Comparison of ENCODE assay signal across 26 cellular contexts in genomic region chr19:10713317-10713716, GRCh38. TPM values are rescaled to one million over a fixed set of nuclear protein-coding genes. Genes with fewer than 3 reads are reported as not detected.
DNase-seq lines count a peak whose midpoint lies in the region; ATAC-seq lines count a peak whose summit lies in the region.
"Had no signal": no experiment of that assay in that cellular context is flagged by ENCODE, and none has a peak within 500 bp of the region (broad histone marks: within the 10 kb centered on the region; RNA-seq: fewer than 3 reads in every experiment).

No MANE protein-coding gene starts in this region.

- peaks cover 0 to 43% (median 27%) of the 10 kb centered on the region in 11 experiments; a peak in 15 of 22 replicates for H3K36me3 ChIP-seq in BLaER1 treated with 17β-estradiol and CSF1 and Interleukin-3, amounts not matched to agents 10 nM and 100 nM
- peaks cover 0 to 6% of the 10 kb centered on the region in 2 donors for H3K36me3 ChIP-seq in mucosa of rectum (ENCODE audit: control insufficient read depth in 2 of 2, insufficient read depth in 2 of 2, low read length in 2 of 2)

- no peak for ATAC-seq in HG03432 (IDR thresholded peaks at IDR 0.05; ENCODE audit: unreplicated experiment)
- no peak for ATAC-seq in GM19463 (IDR thresholded peaks at IDR 0.05; ENCODE audit: unreplicated experiment)
- no peak for ATAC-seq in activated T-cell treated with anti-CD3 and anti-CD28 coated beads, Interleukin-2, amount 50 U/mL, for 4 hours
- ATAC-seq: activated T-cell treated with anti-CD3 and anti-CD28 coated beads, Interleukin-2, amount 50 U/mL, for 72 hours; HCT116; HepG2; Panc1; stimulated activated memory B cell treated with anti-CD40 and anti-IgM and Interleukin-4, amounts not matched to agents 10 μg/mL and 1 μg/mL and 100 μg/mL, for 72 hours had no signal

- no peak overlapping the region for H3K4me3 Mint-ChIP-seq in activated T-cell treated with anti-CD3 and anti-CD28 coated beads, Interleukin-2, amount 50 U/mL, for 4 hours
- H3K4me3 Mint-ChIP-seq: activated naive CD8-positive, alpha-beta T cell; activated T-cell treated with anti-CD3 and anti-CD28 coated beads, Interleukin-2, amount 50 U/mL, for 72 hours; CD8-positive, alpha-beta memory T cell; memory B cell; nephron; stimulated activated memory B cell treated with anti-CD40 and anti-IgM and Interleukin-4, amounts not matched to agents 10 μg/mL and 1 μg/mL and 100 μg/mL, for 72 hours had no signal

- DNase-seq in DMS153 (lab: John Stamatoyannopoulos, UW) (peak; percentile 56), UCSD-AML1 (lab: John Stamatoyannopoulos, UW; ENCODE audit: unreplicated experiment) (peak; percentile 27), foreskin melanocyte (no peak)
- no peak for DNase-seq in activated T-cell treated with anti-CD3 and anti-CD28 coated beads, Interleukin-2, amount 50 U/mL, for 4 hours
- DNase-seq: activated CD8-positive, alpha-beta memory T cell treated with anti-CD3 and anti-CD28 coated beads for 24 hours; activated T-cell treated with anti-CD3 and anti-CD28 coated beads, Interleukin-2, amount 50 U/mL, for 72 hours; CD8-positive, alpha-beta memory T cell; effector CD8-positive, alpha-beta T cell; NCI-H1105 treated with DMSO at 0.1 percent for 48 hours; NCI-H226; posterior cingulate gyrus; T-helper 2 cell had no signal

- peaks cover 14 to 41% (median 30%) of the 10 kb centered on the region in 10 experiments for H3K4me1 ChIP-seq in BLaER1 treated with 17β-estradiol and CSF1 and Interleukin-3, amounts not matched to agents 10 nM and 100 nM
- peaks cover 7 to 24% of the 10 kb centered on the region in 2 donors for H3K4me1 ChIP-seq in mucosa of rectum (ENCODE audit: control insufficient read depth in 2 of 2, insufficient read depth in 2 of 2, low read length in 2 of 2)

- H3K9me3 Mint-ChIP-seq in activated T-cell treated with anti-CD3 and anti-CD28 coated beads, Interleukin-2, amount 50 U/mL, for 4 hours: no peaks in the 10 kb centered on the region
- H3K9me3 Mint-ChIP-seq: activated T-cell treated with anti-CD3 and anti-CD28 coated beads, Interleukin-2, amount 50 U/mL, for 72 hours; CD8-positive, alpha-beta memory T cell; memory B cell; nephron; stimulated activated memory B cell treated with anti-CD40 and anti-IgM and Interleukin-4, amounts not matched to agents 10 μg/mL and 1 μg/mL and 100 μg/mL, for 72 hours had no signal

- H3K4me2 ChIP-seq in BLaER1 treated with 17β-estradiol and CSF1 and Interleukin-3, amounts not matched to agents 10 nM and 100 nM: peak overlapping the region; percentile 37 to 61 (median 48); a peak in 19 of 22 replicates

- H3K27me3 ChIP-seq in BLaER1 treated with 17β-estradiol and CSF1 and Interleukin-3, amounts not matched to agents 10 nM and 100 nM: no peaks in the 10 kb centered on the region
- H3K27me3 ChIP-seq in mucosa of rectum (ENCODE audit: control insufficient read depth in 2 of 2, insufficient read depth in 2 of 2, low read length in 2 of 2): no peaks in the 10 kb centered on the region
- H3K27me3 ChIP-seq: SJSA1 had no signal

- H3K4me1 Mint-ChIP-seq in activated T-cell treated with anti-CD3 and anti-CD28 coated beads, Interleukin-2, amount 50 U/mL, for 4 hours (ENCODE audit: low read depth): peaks cover 7% of the 10 kb centered on the region

- peaks cover under 1 to 4% (median 3%) of the 10 kb centered on the region in 11 experiments; a peak in 16 of 22 replicates for H4K20me1 ChIP-seq in BLaER1 treated with 17β-estradiol and CSF1 and Interleukin-3, amounts not matched to agents 10 nM and 100 nM

- H3K9ac ChIP-seq in BLaER1 treated with 17β-estradiol and CSF1 and Interleukin-3, amounts not matched to agents 10 nM and 100 nM: peak overlapping the region in 7 of 11 experiments; percentile 18 to 61 (median 22); a peak in 8 of 22 replicates
- H3K9ac ChIP-seq in mucosa of rectum (ENCODE audit: low read depth in 1 of 2, low read length in 2 of 2): peak overlapping the region; percentile 80 to 84

- H3K36me3 Mint-ChIP-seq in activated T-cell treated with anti-CD3 and anti-CD28 coated beads, Interleukin-2, amount 50 U/mL, for 4 hours (ENCODE audit: insufficient read depth): peaks cover 14% of the 10 kb centered on the region

- H3K4me3 ChIP-seq in BLaER1 treated with 17β-estradiol and CSF1 and Interleukin-3, amounts not matched to agents 10 nM and 100 nM: no peak overlapping the region
- H3K4me3 ChIP-seq in mucosa of rectum (ENCODE audit: low read length in 2 of 2): peak overlapping the region; percentile 64 to 65
- H3K4me3 ChIP-seq: SJSA1, thoracic aorta had no signal

- H3K9me3 ChIP-seq in BLaER1 treated with 17β-estradiol and CSF1 and Interleukin-3, amounts not matched to agents 10 nM and 100 nM (replicated peaks in 1 of 11): no peaks in the 10 kb centered on the region
- no peaks in the 10 kb centered on the region for H3K9me3 ChIP-seq in mucosa of rectum (ENCODE audit: control insufficient read depth in 2 of 2, low read length in 2 of 2)
- H3K9me3 ChIP-seq: SJSA1, thoracic aorta had no signal

- H3K27ac ChIP-seq in BLaER1 treated with 17β-estradiol and CSF1 and Interleukin-3, amounts not matched to agents 10 nM and 100 nM: peak overlapping the region in 6 of 11 experiments; percentile 7 to 54 (median 16); a peak in 7 of 22 replicates
- peak overlapping the region; percentile 97 for H3K27ac ChIP-seq in mucosa of rectum (ENCODE audit: low read depth in 2 of 2, low read length in 2 of 2)
- H3K27ac ChIP-seq: SJSA1, thoracic aorta, VCaP had no signal

- H3K27me3 Mint-ChIP-seq in activated T-cell treated with anti-CD3 and anti-CD28 coated beads, Interleukin-2, amount 50 U/mL, for 4 hours (ENCODE audit: low read depth): no peaks in the 10 kb centered on the region
- H3K27me3 Mint-ChIP-seq: activated naive CD8-positive, alpha-beta T cell; CD8-positive, alpha-beta memory T cell; memory B cell; stimulated activated memory B cell treated with anti-CD40 and anti-IgM and Interleukin-4, amounts not matched to agents 10 μg/mL and 1 μg/mL and 100 μg/mL, for 72 hours had no signal

RNA-seq across cellular contexts. Expression of gene DNM2, which starts 4.6 kb away (rescaled TPM):
- total RNA-seq in activated T-cell treated with anti-CD3 and anti-CD28 coated beads, Interleukin-2, amount 50 U/mL, for 4 hours: 100 to 1,000 TPM; 152 to 161 (median 158) TPM

RNA-seq across cellular contexts. Expression of gene QTRT1, which starts 12.1 kb away (rescaled TPM):
- total RNA-seq in activated T-cell treated with anti-CD3 and anti-CD28 coated beads, Interleukin-2, amount 50 U/mL, for 4 hours: 100 to 1,000 TPM; 117 to 122 (median 120) TPM

RNA-seq across cellular contexts. Expression of gene ILF3, which starts 59.2 kb away (rescaled TPM):
- total RNA-seq in activated T-cell treated with anti-CD3 and anti-CD28 coated beads, Interleukin-2, amount 50 U/mL, for 4 hours: 100 to 1,000 TPM; 651 to 686 (median 684) TPM

Comparison
In these comparisons a context has a peak if more than half of its experiments do, and no peak if none do; other contexts are left out.
1. H3K4me3 ChIP-seq: peak in mucosa of rectum (2 of 2); none in BLaER1 treated with 17β-estradiol and CSF1 and Interleukin-3, amounts not matched to agents 10 nM and 100 nM (0 of 10).
2. DNase-seq: peak in DMS153 (single experiment) and UCSD-AML1 (single experiment); none in foreskin melanocyte (single experiment) and activated T-cell treated with anti-CD3 and anti-CD28 coated beads, Interleukin-2, amount 50 U/mL, for 4 hours (single experiment).